ENCODE assay signal across 28 cellular contexts in the genomic region with DNA sequence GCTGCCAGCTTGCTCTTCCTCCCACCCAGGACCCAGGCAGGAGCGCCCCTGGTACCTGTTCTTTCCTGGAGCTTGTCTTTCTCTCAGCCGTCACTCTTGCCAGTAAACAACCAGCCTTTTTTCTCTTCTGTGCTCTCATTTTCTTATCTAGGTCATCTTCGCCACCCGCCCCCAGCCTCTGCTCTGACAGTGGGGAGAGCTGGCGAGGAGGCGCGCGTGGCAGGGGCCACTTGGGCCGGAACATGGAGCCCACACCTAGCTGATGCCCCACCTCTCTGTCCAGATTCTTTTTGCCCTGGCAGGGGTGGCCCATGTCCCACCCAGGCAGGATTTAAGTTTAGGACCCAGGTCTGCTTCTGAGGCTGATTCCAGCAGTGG. TPM values are rescaled to one million over a fixed set of nuclear protein-coding genes. Genes with fewer than 3 reads are reported as not detected.
"Had no signal": no experiment of that assay in that cellular context is flagged by ENCODE, and none has a peak within 500 bp of the region (broad histone marks: within the 10 kb centered on the region; RNA-seq: fewer than 3 reads in every experiment).

No MANE protein-coding gene starts in this region.

- H3K4me1 ChIP-seq: breast epithelium had no signal

- H3K4me3 Mint-ChIP-seq: activated CD4-positive, alpha-beta memory T cell treated with anti-CD3 and anti-CD28 coated beads, Interleukin-2, amount 10 ng/mL, durations not matched to agents 7 days and 5 days; activated CD4-positive, alpha-beta T cell treated with anti-CD3 and anti-CD28 coated beads for 36 hours; activated naive CD8-positive, alpha-beta T cell treated with anti-CD3 and anti-CD28 coated beads, Interleukin-2, amount 10 ng/mL, durations not matched to agents 7 days and 5 days had no signal

- H3K9me3 Mint-ChIP-seq: activated CD4-positive, alpha-beta memory T cell treated with anti-CD3 and anti-CD28 coated beads, Interleukin-2, amount 10 ng/mL, durations not matched to agents 7 days and 5 days; activated naive CD8-positive, alpha-beta T cell treated with anti-CD3 and anti-CD28 coated beads, Interleukin-2, amount 10 ng/mL, durations not matched to agents 7 days and 5 days had no signal

- H3K36me3 ChIP-seq: adrenal gland, breast epithelium had no signal

- H3K27ac Mint-ChIP-seq: activated CD4-positive, alpha-beta memory T cell treated with anti-CD3 and anti-CD28 coated beads, Interleukin-2, amount 10 ng/mL, durations not matched to agents 7 days and 5 days; activated CD4-positive, alpha-beta T cell treated with anti-CD3 and anti-CD28 coated beads for 36 hours; activated naive CD8-positive, alpha-beta T cell treated with anti-CD3 and anti-CD28 coated beads, Interleukin-2, amount 10 ng/mL, durations not matched to agents 7 days and 5 days had no signal

- H3K4me1 Mint-ChIP-seq: activated CD4-positive, alpha-beta memory T cell treated with anti-CD3 and anti-CD28 coated beads, Interleukin-2, amount 10 ng/mL, durations not matched to agents 7 days and 5 days; activated naive CD8-positive, alpha-beta T cell treated with anti-CD3 and anti-CD28 coated beads, Interleukin-2, amount 10 ng/mL, durations not matched to agents 7 days and 5 days had no signal

- H3K9me3 ChIP-seq: adrenal gland, breast epithelium had no signal

- H3K4me3 ChIP-seq: adrenal gland, breast epithelium had no signal

- DNase-seq: activated CD4-positive, alpha-beta memory T cell treated with anti-CD3 and anti-CD28 coated beads, Interleukin-2, amount 10 ng/mL, durations not matched to agents 7 days and 5 days; activated CD4-positive, alpha-beta T cell treated with anti-CD3 and anti-CD28 coated beads for 36 hours; activated CD4-positive, alpha-beta T cell treated with anti-CD3 and anti-CD28 coated beads, Interleukin-2, amount 50 U/mL, for 1 hour; activated naive CD4-positive, alpha-beta T cell treated with anti-CD3 and anti-CD28 coated beads, Interleukin-2, amount 50 U/mL, for 16 hours; activated naive CD8-positive, alpha-beta T cell treated with anti-CD3 and anti-CD28 coated beads, Interleukin-2, amount 10 ng/mL, durations not matched to agents 7 days and 5 days; activated T-cell treated with anti-CD3 and anti-CD28 coated beads for 4 hours; activated T-cell treated with anti-CD3 and anti-CD28 coated beads, Interleukin-2, amount 50 U/mL, for 48 hours; aorta; KG1; NCI-H1092; NCI-H1930; NCI-H2171 treated with DMSO at 0.1 percent for 48 hours; NCI-H226; NCI-H526 treated with DMSO at 0.1 percent for 48 hours; NCI-H82; SIG-M5; T-helper 2 cell; T1000 had no signal

- H3K27ac ChIP-seq: adrenal gland, breast epithelium, VCaP had no signal

- H3K36me3 Mint-ChIP-seq: activated naive CD8-positive, alpha-beta T cell treated with anti-CD3 and anti-CD28 coated beads, Interleukin-2, amount 10 ng/mL, durations not matched to agents 7 days and 5 days had no signal

- ATAC-seq: activated CD4-positive, alpha-beta T cell treated with anti-CD3 and anti-CD28 coated beads for 36 hours had no signal

- H3K27me3 ChIP-seq: adrenal gland had no signal

- FAIRE-seq: TTC549 had no signal

RNA-seq across cellular contexts. Expression of a gene that starts 32.3 kb away (rescaled TPM):
- total RNA-seq: activated CD4-positive, alpha-beta memory T cell treated with anti-CD3 and anti-CD28 coated beads, Interleukin-2, amount 10 ng/mL, durations not matched to agents 7 days and 5 days; activated CD4-positive, alpha-beta T cell treated with anti-CD3 and anti-CD28 coated beads for 36 hours; activated CD8-positive, alpha-beta memory T cell treated with anti-CD3 and anti-CD28 coated beads for 36 hours; activated naive CD8-positive, alpha-beta T cell treated with anti-CD3 and anti-CD28 coated beads, Interleukin-2, amount 10 ng/mL, durations not matched to agents 7 days and 5 days; LHCN-M2; NCI-H460; OCI-LY7 had no signal

RNA-seq across cellular contexts. Expression of a gene that starts 35.7 kb away (rescaled TPM):
- total RNA-seq: activated CD4-positive, alpha-beta memory T cell treated with anti-CD3 and anti-CD28 coated beads, Interleukin-2, amount 10 ng/mL, durations not matched to agents 7 days and 5 days; activated CD4-positive, alpha-beta T cell treated with anti-CD3 and anti-CD28 coated beads for 36 hours; activated CD8-positive, alpha-beta memory T cell treated with anti-CD3 and anti-CD28 coated beads for 36 hours; activated naive CD8-positive, alpha-beta T cell treated with anti-CD3 and anti-CD28 coated beads, Interleukin-2, amount 10 ng/mL, durations not matched to agents 7 days and 5 days; adrenal gland; aorta; breast epithelium; LHCN-M2; M059J; NCI-H460; OCI-LY7; RPMI7951 had no signal
- polyA plus RNA-seq: adrenal gland, aorta had no signal
